ENCODE assay signal across 26 cellular contexts in genomic region chr17:64221679-64222078, GRCh38.
"Had no signal": no experiment of that assay in that cellular context is flagged by ENCODE, and none has a peak within 500 bp of the region (broad histone marks: within the 10 kb centered on the region; RNA-seq: fewer than 3 reads in every experiment).

No MANE protein-coding gene starts in this region.

- H3K9me3 ChIP-seq: colonic mucosa, esophagus muscularis mucosa, gastroesophageal sphincter, left lung, lower lobe of right lung had no signal

- DNase-seq: cerebellar nuclear complex; colonic mucosa; cortex of kidney; effector CD8-positive, alpha-beta T cell; effector memory CD8-positive, alpha-beta T cell; endodermal cell; foreskin fibroblast; heart left ventricle; hypothalamus; immature natural killer cell; islet precursor cell; kidney; kidney glomerular epithelial cell; left colon; left lung; left ventricle myocardium superior; lower lobe of right lung; mesendoderm; midbrain had no signal

- H3K4me2 ChIP-seq: hepatocyte had no signal

- H3K27ac ChIP-seq: colonic mucosa, epithelial cell of prostate, esophagus muscularis mucosa, gastroesophageal sphincter, heart left ventricle, hepatocyte, left lung, lower lobe of right lung had no signal

- H3K9me3 Mint-ChIP-seq: dendritic cell treated with granulocyte-macrophage colony-stimulating factor and Interleukin-4, amounts not matched to agents 40 ng/mL and 50 ng/mL, for 4 days; effector memory CD8-positive, alpha-beta T cell; immature natural killer cell had no signal

- H2AFZ ChIP-seq: hepatocyte had no signal

- H3K36me3 ChIP-seq: colonic mucosa, esophagus muscularis mucosa, gastroesophageal sphincter, heart left ventricle, left lung, lower lobe of right lung had no signal

- H3K27me3 ChIP-seq: colonic mucosa, esophagus muscularis mucosa, gastroesophageal sphincter, heart left ventricle, hepatocyte, left lung had no signal

- H3K4me3 ChIP-seq: colonic mucosa, esophagus muscularis mucosa, gastroesophageal sphincter, heart left ventricle, hepatocyte, left lung, lower lobe of right lung had no signal

- FAIRE-seq: endometrium, frontal cortex, kidney had no signal

- H3K4me3 Mint-ChIP-seq: dendritic cell treated with granulocyte-macrophage colony-stimulating factor and Interleukin-4, amounts not matched to agents 40 ng/mL and 50 ng/mL, for 4 days; effector memory CD8-positive, alpha-beta T cell; endodermal cell; immature natural killer cell had no signal

- ATAC-seq: effector memory CD8-positive, alpha-beta T cell; gastroesophageal sphincter; heart left ventricle; left colon; left lung; left ventricle myocardium superior; lower lobe of right lung had no signal

- H3K27ac Mint-ChIP-seq: dendritic cell treated with granulocyte-macrophage colony-stimulating factor and Interleukin-4, amounts not matched to agents 40 ng/mL and 50 ng/mL, for 4 days; effector memory CD8-positive, alpha-beta T cell; endodermal cell had no signal
